ENCODE assay signal across 33 cellular contexts in the genomic region with DNA sequence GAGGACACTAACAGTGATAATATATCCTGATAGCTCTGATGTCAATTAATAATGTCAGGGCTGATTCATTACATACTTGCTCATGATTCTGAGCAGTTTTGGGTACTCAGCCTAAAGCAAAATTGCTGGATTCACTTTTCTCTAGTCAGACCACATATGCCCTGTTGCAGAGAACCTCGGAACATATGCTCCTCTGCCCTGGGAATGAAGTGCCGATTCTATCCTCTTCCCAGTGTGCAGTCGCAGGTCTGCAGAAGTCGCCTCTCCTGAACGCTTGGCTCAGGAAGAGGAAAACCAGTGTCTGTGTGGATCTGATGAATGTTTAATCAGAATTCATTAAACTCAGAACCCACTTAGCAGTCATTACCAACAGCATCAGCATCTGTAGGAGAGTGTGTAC. TPM values are rescaled to one million over a fixed set of nuclear protein-coding genes. Genes with fewer than 3 reads are reported as not detected.
"Had no signal": no experiment of that assay in that cellular context is flagged by ENCODE, and none has a peak within 500 bp of the region (broad histone marks: within the 10 kb centered on the region; RNA-seq: fewer than 3 reads in every experiment).

No MANE protein-coding gene starts in this region.

- H3K4me3 ChIP-seq: gastroesophageal sphincter, heart left ventricle, hepatocyte, left lung, neural progenitor cell, prostate gland, right atrium auricular region, smooth muscle cell, suprapubic skin, transverse colon, upper lobe of right lung, uterus had no signal

- ATAC-seq: esophagus mucosa; gastroesophageal sphincter; heart left ventricle; left cardiac atrium; left lung; naive thymus-derived CD4-positive, alpha-beta T cell; sciatic nerve; stimulated activated naive CD8-positive, alpha-beta T cell treated with anti-CD3 and anti-CD28 coated beads, Interleukin-15, amount 100 ng/mL, for 72 hours; upper lobe of right lung had no signal

- H3K36me3 ChIP-seq: gastroesophageal sphincter, heart left ventricle, left lung, neural progenitor cell, prostate gland, right atrium auricular region, suprapubic skin, transverse colon, upper lobe of right lung, uterus had no signal

- H3K9me3 ChIP-seq: gastroesophageal sphincter, heart left ventricle, left lung, prostate gland, right atrium auricular region, suprapubic skin, transverse colon, upper lobe of right lung, uterus had no signal

- H3K27ac Mint-ChIP-seq: dendritic cell treated with granulocyte-macrophage colony-stimulating factor and Interleukin-4, amounts not matched to agents 40 ng/mL and 50 ng/mL, for 4 days; endodermal cell; mesothelial cell of epicardium; naive thymus-derived CD4-positive, alpha-beta T cell; nephron; neural progenitor cell had no signal

- H3K4me1 Mint-ChIP-seq: mesothelial cell of epicardium, nephron had no signal

- H3K4me3 Mint-ChIP-seq: dendritic cell treated with granulocyte-macrophage colony-stimulating factor and Interleukin-4, amounts not matched to agents 40 ng/mL and 50 ng/mL, for 4 days; endodermal cell; mesothelial cell of epicardium; naive thymus-derived CD4-positive, alpha-beta T cell; nephron; neural progenitor cell; stimulated activated naive CD8-positive, alpha-beta T cell treated with anti-CD3 and anti-CD28 coated beads, Interleukin-15, amount 100 ng/mL, for 72 hours had no signal

- H3K9me3 Mint-ChIP-seq: dendritic cell treated with granulocyte-macrophage colony-stimulating factor and Interleukin-4, amounts not matched to agents 40 ng/mL and 50 ng/mL, for 4 days; endodermal cell; mesothelial cell of epicardium; nephron; neural progenitor cell had no signal

- H3K4me2 ChIP-seq: hepatocyte, neural progenitor cell, smooth muscle cell had no signal

- DNase-seq: effector CD8-positive, alpha-beta T cell; endodermal cell; heart left ventricle; left cardiac atrium; left lung; mesenchymal stem cell; naive thymus-derived CD4-positive, alpha-beta T cell; stimulated activated CD4-positive, alpha-beta T cell treated with anti-CD3 and anti-CD28 coated beads, Interleukin-12 subunit alpha, Interleukin-12 subunit beta, amount 100 ng/mL, for 4 hours; stimulated activated CD4-positive, alpha-beta T cell treated with anti-CD3 and anti-CD28 coated beads, Interleukin-1b, Interleukin-23, amount 100 ng/mL, for 48 hours; stimulated activated CD4-positive, alpha-beta T cell treated with anti-CD3 and anti-CD28 coated beads, Interleukin-4, amount 100 ng/mL, for 1 hour; stimulated activated CD8-positive, alpha-beta memory T cell treated with anti-CD3 and anti-CD28 coated beads, Interleukin-4, amount 100 ng/mL, for 48 hours; stimulated activated naive CD4-positive, alpha-beta T cell; stimulated activated naive CD8-positive, alpha-beta T cell treated with anti-CD3 and anti-CD28 coated beads, Interleukin-15, amount 100 ng/mL, for 72 hours; transverse colon; upper lobe of right lung; uterus had no signal

- H3K4me1 ChIP-seq: gastroesophageal sphincter, left lung, neural progenitor cell, parathyroid adenoma, prostate gland, suprapubic skin, transverse colon, uterus had no signal

- H3K36me3 Mint-ChIP-seq: mesothelial cell of epicardium; naive thymus-derived CD4-positive, alpha-beta T cell; neural progenitor cell had no signal

- H3K27ac ChIP-seq: epithelial cell of prostate, gastroesophageal sphincter, heart left ventricle, hepatocyte, left lung, neural progenitor cell, parathyroid adenoma, prostate gland, right atrium auricular region, suprapubic skin, transverse colon, upper lobe of right lung, uterus had no signal

- H3K9ac ChIP-seq: neural progenitor cell, parathyroid adenoma had no signal

- H2AFZ ChIP-seq: hepatocyte, neural progenitor cell, parathyroid adenoma had no signal

- H3K79me2 ChIP-seq: hepatocyte, parathyroid adenoma had no signal

- H3K27me3 ChIP-seq: heart left ventricle, hepatocyte, left lung, neural progenitor cell, right atrium auricular region, suprapubic skin, transverse colon, upper lobe of right lung, uterus had no signal

RNA-seq across cellular contexts. Expression of gene ABCC12, which starts 34.5 kb away (rescaled TPM):
- total RNA-seq: esophagus mucosa; gastroesophageal sphincter; hepatocyte; kidney epithelial cell; left cardiac atrium; left lung; lung microvascular endothelial cell; mesothelial cell of epicardium; naive thymus-derived CD4-positive, alpha-beta T cell; osteoblast; right atrium auricular region; sciatic nerve; smooth muscle cell; suprapubic skin; transverse colon; upper lobe of right lung; uterus had no signal
